1 cellular context compared by ENCODE assay signal in the genomic region with DNA sequence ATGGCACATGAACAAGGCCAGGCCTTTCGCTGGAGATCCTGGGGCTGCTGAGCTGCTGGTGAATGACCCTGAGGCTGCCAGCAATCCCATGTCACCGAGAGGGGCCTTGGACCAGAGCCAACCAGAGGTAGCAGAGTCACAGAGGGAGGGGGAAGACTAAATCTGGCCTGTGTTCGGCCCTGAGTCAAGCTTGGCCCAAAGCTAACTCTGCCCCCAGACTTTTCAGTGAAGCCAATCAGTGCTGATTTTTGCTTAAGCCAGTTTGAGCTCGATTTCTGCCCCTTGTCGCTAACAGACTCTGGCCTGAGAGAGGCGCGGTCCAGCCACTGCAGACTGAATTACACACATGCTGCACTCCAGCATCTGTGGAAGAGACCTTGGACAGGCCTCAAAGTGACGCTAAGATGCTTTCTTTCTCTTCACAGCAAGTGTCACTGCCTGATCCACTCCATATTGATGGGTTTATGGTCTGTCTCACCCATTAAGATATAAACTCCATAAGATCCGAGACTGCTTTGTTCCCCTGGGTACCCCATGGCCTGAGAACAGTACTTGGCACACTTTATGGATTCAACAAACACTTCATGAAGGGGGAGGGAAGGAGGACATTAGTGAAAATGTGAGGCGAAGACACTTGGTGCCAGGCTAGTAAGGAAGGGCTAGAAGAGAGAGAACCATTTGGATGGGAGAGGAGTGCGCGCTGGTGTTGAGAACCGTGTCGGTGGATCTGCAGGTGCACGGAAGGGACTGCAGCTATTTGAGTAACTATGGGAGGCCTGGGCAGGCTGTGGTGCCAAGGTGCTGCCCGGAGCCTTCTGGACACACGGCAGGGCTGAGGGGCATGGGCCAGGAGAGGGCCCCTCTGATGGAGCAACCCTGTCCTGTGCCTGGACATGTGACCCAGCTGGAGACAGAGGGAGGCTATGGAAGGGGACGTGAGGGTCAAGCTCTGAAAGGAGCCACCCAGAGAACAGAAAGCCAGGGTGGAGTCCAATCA.
TF ChIP-seq lines count a peak whose summit lies in the region.

No MANE protein-coding gene starts in this region.

TF ChIP-seq in GM23338, 12 proteins besides CTCF, POLR2A, EP300 and RAD21 (continued from another document):
- TF ChIP-seq, protein P1, sequence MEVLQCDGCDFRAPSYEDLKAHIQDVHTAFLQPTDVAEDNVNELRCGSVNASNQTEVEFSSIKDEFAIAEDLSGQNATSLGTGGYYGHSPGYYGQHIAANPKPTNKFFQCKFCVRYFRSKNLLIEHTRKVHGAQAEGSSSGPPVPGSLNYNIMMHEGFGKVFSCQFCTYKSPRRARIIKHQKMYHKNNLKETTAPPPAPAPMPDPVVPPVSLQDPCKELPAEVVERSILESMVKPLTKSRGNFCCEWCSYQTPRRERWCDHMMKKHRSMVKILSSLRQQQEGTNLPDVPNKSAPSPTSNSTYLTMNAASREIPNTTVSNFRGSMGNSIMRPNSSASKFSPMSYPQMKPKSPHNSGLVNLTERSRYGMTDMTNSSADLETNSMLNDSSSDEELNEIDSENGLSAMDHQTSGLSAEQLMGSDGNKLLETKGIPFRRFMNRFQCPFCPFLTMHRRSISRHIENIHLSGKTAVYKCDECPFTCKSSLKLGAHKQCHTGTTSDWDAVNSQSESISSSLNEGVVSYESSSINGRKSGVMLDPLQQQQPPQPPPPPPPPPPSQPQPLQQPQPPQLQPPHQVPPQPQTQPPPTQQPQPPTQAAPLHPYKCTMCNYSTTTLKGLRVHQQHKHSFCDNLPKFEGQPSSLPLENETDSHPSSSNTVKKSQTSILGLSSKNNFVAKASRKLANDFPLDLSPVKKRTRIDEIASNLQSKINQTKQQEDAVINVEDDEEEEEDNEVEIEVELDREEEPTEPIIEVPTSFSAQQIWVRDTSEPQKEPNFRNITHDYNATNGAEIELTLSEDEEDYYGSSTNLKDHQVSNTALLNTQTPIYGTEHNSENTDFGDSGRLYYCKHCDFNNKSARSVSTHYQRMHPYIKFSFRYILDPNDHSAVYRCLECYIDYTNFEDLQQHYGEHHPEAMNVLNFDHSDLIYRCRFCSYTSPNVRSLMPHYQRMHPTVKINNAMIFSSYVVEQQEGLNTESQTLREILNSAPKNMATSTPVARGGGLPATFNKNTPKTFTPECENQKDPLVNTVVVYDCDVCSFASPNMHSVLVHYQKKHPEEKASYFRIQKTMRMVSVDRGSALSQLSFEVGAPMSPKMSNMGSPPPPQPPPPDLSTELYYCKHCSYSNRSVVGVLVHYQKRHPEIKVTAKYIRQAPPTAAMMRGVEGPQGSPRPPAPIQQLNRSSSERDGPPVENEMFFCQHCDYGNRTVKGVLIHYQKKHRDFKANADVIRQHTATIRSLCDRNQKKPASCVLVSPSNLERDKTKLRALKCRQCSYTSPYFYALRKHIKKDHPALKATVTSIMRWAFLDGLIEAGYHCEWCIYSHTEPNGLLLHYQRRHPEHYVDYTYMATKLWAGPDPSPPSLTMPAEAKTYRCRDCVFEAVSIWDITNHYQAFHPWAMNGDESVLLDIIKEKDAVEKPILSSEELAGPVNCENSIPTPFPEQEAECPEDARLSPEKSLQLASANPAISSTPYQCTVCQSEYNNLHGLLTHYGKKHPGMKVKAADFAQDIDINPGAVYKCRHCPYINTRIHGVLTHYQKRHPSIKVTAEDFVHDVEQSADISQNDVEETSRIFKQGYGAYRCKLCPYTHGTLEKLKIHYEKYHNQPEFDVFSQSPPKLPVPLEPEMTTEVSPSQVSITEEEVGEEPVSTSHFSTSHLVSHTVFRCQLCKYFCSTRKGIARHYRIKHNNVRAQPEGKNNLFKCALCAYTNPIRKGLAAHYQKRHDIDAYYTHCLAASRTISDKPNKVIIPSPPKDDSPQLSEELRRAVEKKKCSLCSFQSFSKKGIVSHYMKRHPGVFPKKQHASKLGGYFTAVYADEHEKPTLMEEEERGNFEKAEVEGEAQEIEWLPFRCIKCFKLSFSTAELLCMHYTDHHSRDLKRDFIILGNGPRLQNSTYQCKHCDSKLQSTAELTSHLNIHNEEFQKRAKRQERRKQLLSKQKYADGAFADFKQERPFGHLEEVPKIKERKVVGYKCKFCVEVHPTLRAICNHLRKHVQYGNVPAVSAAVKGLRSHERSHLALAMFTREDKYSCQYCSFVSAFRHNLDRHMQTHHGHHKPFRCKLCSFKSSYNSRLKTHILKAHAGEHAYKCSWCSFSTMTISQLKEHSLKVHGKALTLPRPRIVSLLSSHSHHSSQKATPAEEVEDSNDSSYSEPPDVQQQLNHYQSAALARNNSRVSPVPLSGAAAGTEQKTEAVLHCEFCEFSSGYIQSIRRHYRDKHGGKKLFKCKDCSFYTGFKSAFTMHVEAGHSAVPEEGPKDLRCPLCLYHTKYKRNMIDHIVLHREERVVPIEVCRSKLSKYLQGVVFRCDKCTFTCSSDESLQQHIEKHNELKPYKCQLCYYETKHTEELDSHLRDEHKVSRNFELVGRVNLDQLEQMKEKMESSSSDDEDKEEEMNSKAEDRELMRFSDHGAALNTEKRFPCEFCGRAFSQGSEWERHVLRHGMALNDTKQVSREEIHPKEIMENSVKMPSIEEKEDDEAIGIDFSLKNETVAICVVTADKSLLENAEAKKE (CRISPR knock-in tag; IDR thresholded peaks at IDR 0.05): no peak
